1 cellular context compared by ENCODE assay signal in genomic region chr13:33542309-33543088, GRCh38.
A peak's percentile ranks its signal among the peaks of the same experiment; 100 is the strongest.
TF ChIP-seq lines count a peak whose summit lies in the region.

No MANE protein-coding gene starts in this region.

TF ChIP-seq in WTC11, 78 proteins besides CTCF, POLR2A, EP300 and RAD21 (continued from another document and continues in another):
- TF ChIP-seq RELA (CRISPR knock-in tag; IDR thresholded peaks at IDR 0.05; ENCODE audit: borderline replicate concordance) = no peak
- peak; percentile 82; the same call in 1 of the 2 replicates for TF ChIP-seq CBFB (CRISPR knock-in tag; IDR thresholded peaks at IDR 0.05; ENCODE audit: low read depth)
- peak; percentile 42 for TF ChIP-seq ZNF232 (CRISPR knock-in tag; IDR thresholded peaks at IDR 0.05)
- TF ChIP-seq MYBL2 (CRISPR knock-in tag; IDR thresholded peaks at IDR 0.05) = no peak
- no peak for TF ChIP-seq PRRX2 (CRISPR knock-in tag; IDR thresholded peaks at IDR 0.05)
- TF ChIP-seq SOX15 (CRISPR knock-in tag; IDR thresholded peaks at IDR 0.05) = no peak
- TF ChIP-seq E2F1 (CRISPR knock-in tag; IDR thresholded peaks at IDR 0.05) = no peak
- TF ChIP-seq NR3C1 (CRISPR knock-in tag; conservative IDR thresholded peaks at IDR 0.05; ENCODE audit: low read depth) = no peak
- TF ChIP-seq NR2C2 (CRISPR knock-in tag; IDR thresholded peaks at IDR 0.05) = no peak
- no peak for TF ChIP-seq CREB1 (CRISPR knock-in tag; IDR thresholded peaks at IDR 0.05)
- TF ChIP-seq, protein P1, sequence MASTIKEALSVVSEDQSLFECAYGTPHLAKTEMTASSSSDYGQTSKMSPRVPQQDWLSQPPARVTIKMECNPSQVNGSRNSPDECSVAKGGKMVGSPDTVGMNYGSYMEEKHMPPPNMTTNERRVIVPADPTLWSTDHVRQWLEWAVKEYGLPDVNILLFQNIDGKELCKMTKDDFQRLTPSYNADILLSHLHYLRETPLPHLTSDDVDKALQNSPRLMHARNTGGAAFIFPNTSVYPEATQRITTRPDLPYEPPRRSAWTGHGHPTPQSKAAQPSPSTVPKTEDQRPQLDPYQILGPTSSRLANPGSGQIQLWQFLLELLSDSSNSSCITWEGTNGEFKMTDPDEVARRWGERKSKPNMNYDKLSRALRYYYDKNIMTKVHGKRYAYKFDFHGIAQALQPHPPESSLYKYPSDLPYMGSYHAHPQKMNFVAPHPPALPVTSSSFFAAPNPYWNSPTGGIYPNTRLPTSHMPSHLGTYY (CRISPR knock-in tag; IDR thresholded peaks at IDR 0.05) = no peak
- TF ChIP-seq, protein P2, sequence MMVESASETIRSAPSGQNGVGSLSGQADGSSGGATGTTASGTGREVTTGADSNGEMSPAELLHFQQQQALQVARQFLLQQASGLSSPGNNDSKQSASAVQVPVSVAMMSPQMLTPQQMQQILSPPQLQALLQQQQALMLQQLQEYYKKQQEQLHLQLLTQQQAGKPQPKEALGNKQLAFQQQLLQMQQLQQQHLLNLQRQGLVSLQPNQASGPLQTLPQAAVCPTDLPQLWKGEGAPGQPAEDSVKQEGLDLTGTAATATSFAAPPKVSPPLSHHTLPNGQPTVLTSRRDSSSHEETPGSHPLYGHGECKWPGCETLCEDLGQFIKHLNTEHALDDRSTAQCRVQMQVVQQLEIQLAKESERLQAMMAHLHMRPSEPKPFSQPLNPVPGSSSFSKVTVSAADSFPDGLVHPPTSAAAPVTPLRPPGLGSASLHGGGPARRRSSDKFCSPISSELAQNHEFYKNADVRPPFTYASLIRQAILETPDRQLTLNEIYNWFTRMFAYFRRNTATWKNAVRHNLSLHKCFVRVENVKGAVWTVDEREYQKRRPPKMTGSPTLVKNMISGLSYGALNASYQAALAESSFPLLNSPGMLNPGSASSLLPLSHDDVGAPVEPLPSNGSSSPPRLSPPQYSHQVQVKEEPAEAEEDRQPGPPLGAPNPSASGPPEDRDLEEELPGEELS (CRISPR knock-in tag; IDR thresholded peaks at IDR 0.05) = peak; percentile 89
- no peak for TF ChIP-seq OVOL2 (CRISPR knock-in tag; IDR thresholded peaks at IDR 0.05; ENCODE audit: borderline replicate concordance)
- TF ChIP-seq GABPB1 (CRISPR knock-in tag; IDR thresholded peaks at IDR 0.05) = peak; percentile 86
- TF ChIP-seq FOXJ3 (CRISPR knock-in tag; IDR thresholded peaks at IDR 0.05; ENCODE audit: borderline replicate concordance) = no peak
- no peak for TF ChIP-seq IRF2 (CRISPR knock-in tag; IDR thresholded peaks at IDR 0.05; ENCODE audit: borderline replicate concordance, low read depth)
- TF ChIP-seq ATF1 (CRISPR knock-in tag; IDR thresholded peaks at IDR 0.05) = no peak
- peak; percentile 86; the same call in 1 of the 2 replicates for TF ChIP-seq HMGXB4 (CRISPR knock-in tag; IDR thresholded peaks at IDR 0.05)
- no peak; the same call in 1 of the 2 replicates for TF ChIP-seq ZNF532 (CRISPR knock-in tag; IDR thresholded peaks at IDR 0.05; ENCODE audit: borderline replicate concordance)
- no peak for TF ChIP-seq ZMAT4 (CRISPR knock-in tag; IDR thresholded peaks at IDR 0.05)
- peak; percentile 73; the same call in 1 of the 2 replicates for TF ChIP-seq SMAD3 (CRISPR knock-in tag; IDR thresholded peaks at IDR 0.05; ENCODE audit: borderline replicate concordance)
- TF ChIP-seq GRHL2 (CRISPR knock-in tag; IDR thresholded peaks at IDR 0.05; ENCODE audit: insufficient replicate concordance, severe bottlenecking) = no peak
- peak; percentile 24; the same call in 1 of the 2 replicates for TF ChIP-seq NFE2L1 (CRISPR knock-in tag; IDR thresholded peaks at IDR 0.05)
- no peak for TF ChIP-seq ELF4 (CRISPR knock-in tag; IDR thresholded peaks at IDR 0.05; ENCODE audit: low read depth)
- TF ChIP-seq MXD4 (CRISPR knock-in tag; IDR thresholded peaks at IDR 0.05; ENCODE audit: borderline replicate concordance) = no peak
- TF ChIP-seq ZNF396 (CRISPR knock-in tag; IDR thresholded peaks at IDR 0.05; ENCODE audit: borderline replicate concordance) = no peak
- TF ChIP-seq, protein P3, sequence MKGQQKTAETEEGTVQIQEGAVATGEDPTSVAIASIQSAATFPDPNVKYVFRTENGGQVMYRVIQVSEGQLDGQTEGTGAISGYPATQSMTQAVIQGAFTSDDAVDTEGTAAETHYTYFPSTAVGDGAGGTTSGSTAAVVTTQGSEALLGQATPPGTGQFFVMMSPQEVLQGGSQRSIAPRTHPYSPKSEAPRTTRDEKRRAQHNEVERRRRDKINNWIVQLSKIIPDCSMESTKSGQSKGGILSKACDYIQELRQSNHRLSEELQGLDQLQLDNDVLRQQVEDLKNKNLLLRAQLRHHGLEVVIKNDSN (CRISPR knock-in tag; IDR thresholded peaks at IDR 0.05) = no peak
- TF ChIP-seq SP1 (CRISPR knock-in tag; conservative IDR thresholded peaks at IDR 0.05) = peak; percentile 88
- TF ChIP-seq KAT7 (CRISPR knock-in tag; IDR thresholded peaks at IDR 0.05; ENCODE audit: borderline replicate concordance) = no peak
- no peak for TF ChIP-seq STAT6 (CRISPR knock-in tag; conservative IDR thresholded peaks at IDR 0.05; ENCODE audit: low read depth)
- no peak for TF ChIP-seq ZNF219 (CRISPR knock-in tag; IDR thresholded peaks at IDR 0.05; ENCODE audit: borderline replicate concordance)
- peak; percentile 69; the same call in 1 of the 2 replicates for TF ChIP-seq FOXP1 (CRISPR knock-in tag; IDR thresholded peaks at IDR 0.05; ENCODE audit: borderline replicate concordance)
- TF ChIP-seq IRF1 (CRISPR knock-in tag; IDR thresholded peaks at IDR 0.05) = peak; percentile 76; the same call in 1 of the 2 replicates
- TF ChIP-seq, protein P4, sequence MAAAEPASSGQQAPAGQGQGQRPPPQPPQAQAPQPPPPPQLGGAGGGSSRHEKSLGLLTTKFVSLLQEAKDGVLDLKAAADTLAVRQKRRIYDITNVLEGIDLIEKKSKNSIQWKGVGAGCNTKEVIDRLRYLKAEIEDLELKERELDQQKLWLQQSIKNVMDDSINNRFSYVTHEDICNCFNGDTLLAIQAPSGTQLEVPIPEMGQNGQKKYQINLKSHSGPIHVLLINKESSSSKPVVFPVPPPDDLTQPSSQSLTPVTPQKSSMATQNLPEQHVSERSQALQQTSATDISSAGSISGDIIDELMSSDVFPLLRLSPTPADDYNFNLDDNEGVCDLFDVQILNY (CRISPR knock-in tag; IDR thresholded peaks at IDR 0.05) = peak; percentile 95; the same call in 1 of the 2 replicates
- 0 out of 2 replicates have a peak, but pooled peaks have one; percentile 63 for TF ChIP-seq ESRRA (CRISPR knock-in tag; IDR thresholded peaks at IDR 0.05; ENCODE audit: borderline replicate concordance)
- TF ChIP-seq ZNF138 (CRISPR knock-in tag; conservative IDR thresholded peaks at IDR 0.05) = 0 out of 2 replicates have a peak, but pooled peaks have one; percentile 70
- TF ChIP-seq, protein P5, sequence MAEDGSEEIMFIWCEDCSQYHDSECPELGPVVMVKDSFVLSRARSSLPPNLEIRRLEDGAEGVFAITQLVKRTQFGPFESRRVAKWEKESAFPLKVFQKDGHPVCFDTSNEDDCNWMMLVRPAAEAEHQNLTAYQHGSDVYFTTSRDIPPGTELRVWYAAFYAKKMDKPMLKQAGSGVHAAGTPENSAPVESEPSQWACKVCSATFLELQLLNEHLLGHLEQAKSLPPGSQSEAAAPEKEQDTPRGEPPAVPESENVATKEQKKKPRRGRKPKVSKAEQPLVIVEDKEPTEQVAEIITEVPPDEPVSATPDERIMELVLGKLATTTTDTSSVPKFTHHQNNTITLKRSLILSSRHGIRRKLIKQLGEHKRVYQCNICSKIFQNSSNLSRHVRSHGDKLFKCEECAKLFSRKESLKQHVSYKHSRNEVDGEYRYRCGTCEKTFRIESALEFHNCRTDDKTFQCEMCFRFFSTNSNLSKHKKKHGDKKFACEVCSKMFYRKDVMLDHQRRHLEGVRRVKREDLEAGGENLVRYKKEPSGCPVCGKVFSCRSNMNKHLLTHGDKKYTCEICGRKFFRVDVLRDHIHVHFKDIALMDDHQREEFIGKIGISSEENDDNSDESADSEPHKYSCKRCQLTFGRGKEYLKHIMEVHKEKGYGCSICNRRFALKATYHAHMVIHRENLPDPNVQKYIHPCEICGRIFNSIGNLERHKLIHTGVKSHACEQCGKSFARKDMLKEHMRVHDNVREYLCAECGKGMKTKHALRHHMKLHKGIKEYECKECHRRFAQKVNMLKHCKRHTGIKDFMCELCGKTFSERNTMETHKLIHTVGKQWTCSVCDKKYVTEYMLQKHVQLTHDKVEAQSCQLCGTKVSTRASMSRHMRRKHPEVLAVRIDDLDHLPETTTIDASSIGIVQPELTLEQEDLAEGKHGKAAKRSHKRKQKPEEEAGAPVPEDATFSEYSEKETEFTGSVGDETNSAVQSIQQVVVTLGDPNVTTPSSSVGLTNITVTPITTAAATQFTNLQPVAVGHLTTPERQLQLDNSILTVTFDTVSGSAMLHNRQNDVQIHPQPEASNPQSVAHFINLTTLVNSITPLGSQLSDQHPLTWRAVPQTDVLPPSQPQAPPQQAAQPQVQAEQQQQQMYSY (CRISPR knock-in tag; IDR thresholded peaks at IDR 0.05) = no peak
